ENCODE assay signal across 8 cellular contexts in the genomic region with DNA sequence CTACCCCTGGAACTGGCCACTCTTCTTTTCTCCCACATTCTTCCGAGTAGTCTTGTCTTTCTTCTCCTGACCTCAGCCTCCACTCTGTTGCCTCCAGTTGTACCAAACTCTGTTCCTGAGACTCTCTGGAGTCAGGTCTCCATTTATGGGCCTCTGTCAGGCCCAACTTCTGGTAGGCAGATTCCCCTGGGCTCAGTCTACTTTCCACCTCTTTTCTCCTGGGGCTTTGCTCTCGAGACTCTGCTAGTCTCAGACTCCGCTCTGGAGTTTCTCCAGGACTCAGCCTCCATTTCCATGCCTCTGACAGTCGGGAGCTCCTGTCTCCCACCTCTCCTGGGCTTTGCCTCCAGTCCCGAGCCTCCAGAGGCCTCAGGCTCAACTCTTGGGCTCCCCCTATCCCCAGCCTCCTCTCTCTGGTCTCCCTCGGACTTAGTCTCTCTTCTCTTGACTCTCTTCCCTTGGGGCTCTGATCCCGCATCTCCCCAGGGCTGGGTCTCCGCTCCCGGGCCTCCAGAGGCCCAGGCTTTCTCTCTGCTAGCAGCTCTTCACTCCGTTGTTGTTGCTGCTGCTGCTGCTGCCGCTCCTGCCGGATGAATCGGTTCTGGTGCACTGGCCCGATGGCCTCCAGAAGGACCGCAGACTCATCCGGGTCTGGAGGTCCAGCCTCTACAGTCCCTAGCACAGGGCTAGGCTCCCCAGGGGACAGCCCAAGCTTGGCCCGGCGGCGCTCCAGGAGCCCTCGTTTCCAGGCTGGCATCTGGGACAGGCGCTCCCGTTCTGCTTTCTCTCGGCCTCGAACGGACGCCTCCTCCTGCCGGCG. TPM values are rescaled to one million over a fixed set of nuclear protein-coding genes. Genes with fewer than 3 reads are reported as not detected.
A peak's percentile ranks its signal among the peaks of the same experiment; 100 is the strongest.
DNase-seq lines count a peak whose midpoint lies in the region; ATAC-seq and TF ChIP-seq lines count a peak whose summit lies in the region.

No MANE protein-coding gene starts in this region.

- H3K27me3 Mint-ChIP-seq in MCF 10A (ENCODE audit: insufficient read depth, unreplicated experiment), result no peaks in the 10 kb centered on the region
- H3K27me3 Mint-ChIP-seq in mesothelial cell of epicardium (ENCODE audit: low read depth), result no peaks in the 10 kb centered on the region

- H3K9me3 Mint-ChIP-seq in MCF 10A (ENCODE audit: unreplicated experiment) (no peaks in the 10 kb centered on the region), mesothelial cell of epicardium (no peaks in the 10 kb centered on the region)

- BruUV-seq in MCF 10A (replicated peaks; lab: Mats Ljungman, UMichigan), result no TSS peak

- intact Hi-C loops in MCF 10A (cut with micrococcal nuclease), result loop anchor here (5.0 kb wide), 1 partner anchor 137 kb away; no protein-coding TSS in a partner anchor

- H3K4me3 Mint-ChIP-seq in MCF 10A (ENCODE audit: unreplicated experiment) (peak overlapping the region; percentile 94), mesothelial cell of epicardium (peak overlapping the region; percentile 81)

- TF ChIP-seq CTCF in MCF 10A (IDR thresholded peaks at IDR 0.05; ENCODE audit: unreplicated experiment), result peak; percentile 19
- TF ChIP-seq CTCF in mesothelial cell of epicardium (IDR thresholded peaks at IDR 0.05; ENCODE audit: unreplicated experiment), result no peak

- POLR2A ChIA-PET in MCF 10A (lab: Yijun Ruan, JAX), result interaction anchor here (0.6 to 6.5 kb wide), 16 partner anchors 10 to 425 kb away, joined by 3 to 251 read pairs (median 4); partner anchors contain the start of genes DDR1, DHX16, MDC1 and MRPS18B

- peaks cover 71% of the 10 kb centered on the region for H3K4me1 Mint-ChIP-seq in MCF 10A (ENCODE audit: insufficient read depth, unreplicated experiment)
- peaks cover 73% of the 10 kb centered on the region for H3K4me1 Mint-ChIP-seq in mesothelial cell of epicardium

- H3K27ac Mint-ChIP-seq in MCF 10A (ENCODE audit: low read depth, unreplicated experiment), result peak overlapping the region; percentile 80
- H3K27ac Mint-ChIP-seq in mesothelial cell of epicardium, result peak overlapping the region; percentile 82

- no peak for ATAC-seq in HG03565 (IDR thresholded peaks at IDR 0.05; ENCODE audit: unreplicated experiment)

- CTCF ChIA-PET in MCF 10A (lab: Yijun Ruan, JAX), result interaction anchor here (0.6 to 17.5 kb wide), 8 partner anchors 10 to 221 kb away, joined by 3 to 537 read pairs (median 4); partner anchors contain the start of genes MDC1 and TUBB

- H3K36me3 Mint-ChIP-seq in MCF 10A (ENCODE audit: insufficient read depth, unreplicated experiment) (peaks cover 36% of the 10 kb centered on the region), mesothelial cell of epicardium (no peaks in the 10 kb centered on the region)

- DNase-seq in GM03348 (ENCODE audit: low spot score) (peak; percentile 34), NOMO-1 treated with DMSO at 0.1 percent for 48 hours (lab: John Stamatoyannopoulos, UW; ENCODE audit: unreplicated experiment) (peak; percentile 43), MCF 10A (ENCODE audit: unreplicated experiment) (peak; percentile 56), mesothelial cell of epicardium (ENCODE audit: low spot score in 2 of 2, unreplicated experiment in 2 of 2) (no peak), ureter (ENCODE audit: low spot score) (no peak), NCI-H128 (lab: John Stamatoyannopoulos, UW; ENCODE audit: unreplicated experiment) (no peak), NCI-H187 treated with DMSO at 0.1 percent for 48 hours (lab: John Stamatoyannopoulos, UW) (no peak)

RNA-seq across cellular contexts. Expression of gene PPP1R18, which starts 1.1 kb away (rescaled TPM):
- total RNA-seq in MCF 10A (2022), result 66.9 and 74.7 TPM in 2 replicates
- 28.8 to 30.6 TPM (median 29.5 TPM) in 3 replicates for total RNA-seq in mesothelial cell of epicardium
- 31.5 TPM for total RNA-seq in ureter

RNA-seq across cellular contexts. Expression of gene NRM, which starts 5.4 kb away (rescaled TPM):
- 3.8 and 5.3 TPM in 2 replicates for total RNA-seq in MCF 10A (2022)
- total RNA-seq in mesothelial cell of epicardium, result 34.6 to 40.2 TPM (median 36.1 TPM) in 3 replicates
- total RNA-seq in ureter, result 12.3 TPM

RNA-seq across cellular contexts. Expression of gene DHX16, which starts 12.6 kb away (rescaled TPM):
- 41.3 and 49.8 TPM in 2 replicates for total RNA-seq in MCF 10A (2022)
- total RNA-seq in mesothelial cell of epicardium, result 23.5 to 26.7 TPM (median 25.2 TPM) in 3 replicates
- total RNA-seq in ureter, result 31.5 TPM

RNA-seq across cellular contexts. Expression of gene MDC1, which starts 31.7 kb away (rescaled TPM):
- total RNA-seq in MCF 10A (2022) (50.6 and 54.5 TPM in 2 replicates), mesothelial cell of epicardium (49.7 to 51.9 TPM (median 49.8 TPM) in 3 replicates), ureter (41.1 TPM)

RNA-seq across cellular contexts. Expression of gene TUBB, which starts 34.8 kb away (rescaled TPM):
- total RNA-seq in MCF 10A (2022), result 200 and 210 TPM in 2 replicates
- 1,084 to 1,110 TPM (median 1,094 TPM) in 3 replicates for total RNA-seq in mesothelial cell of epicardium
- total RNA-seq in ureter, result 357 TPM

Comparison
In these comparisons a context has a peak if more than half of its experiments do, and no peak if none do; other contexts are left out.
1. DNase-seq: peak in GM03348 (single experiment), NOMO-1 treated with DMSO at 0.1 percent for 48 hours (single experiment) and MCF 10A (single experiment); none in mesothelial cell of epicardium (0 of 2), ureter (single experiment), NCI-H128 (single experiment) and NCI-H187 treated with DMSO at 0.1 percent for 48 hours (single experiment).